In the genomic region with DNA sequence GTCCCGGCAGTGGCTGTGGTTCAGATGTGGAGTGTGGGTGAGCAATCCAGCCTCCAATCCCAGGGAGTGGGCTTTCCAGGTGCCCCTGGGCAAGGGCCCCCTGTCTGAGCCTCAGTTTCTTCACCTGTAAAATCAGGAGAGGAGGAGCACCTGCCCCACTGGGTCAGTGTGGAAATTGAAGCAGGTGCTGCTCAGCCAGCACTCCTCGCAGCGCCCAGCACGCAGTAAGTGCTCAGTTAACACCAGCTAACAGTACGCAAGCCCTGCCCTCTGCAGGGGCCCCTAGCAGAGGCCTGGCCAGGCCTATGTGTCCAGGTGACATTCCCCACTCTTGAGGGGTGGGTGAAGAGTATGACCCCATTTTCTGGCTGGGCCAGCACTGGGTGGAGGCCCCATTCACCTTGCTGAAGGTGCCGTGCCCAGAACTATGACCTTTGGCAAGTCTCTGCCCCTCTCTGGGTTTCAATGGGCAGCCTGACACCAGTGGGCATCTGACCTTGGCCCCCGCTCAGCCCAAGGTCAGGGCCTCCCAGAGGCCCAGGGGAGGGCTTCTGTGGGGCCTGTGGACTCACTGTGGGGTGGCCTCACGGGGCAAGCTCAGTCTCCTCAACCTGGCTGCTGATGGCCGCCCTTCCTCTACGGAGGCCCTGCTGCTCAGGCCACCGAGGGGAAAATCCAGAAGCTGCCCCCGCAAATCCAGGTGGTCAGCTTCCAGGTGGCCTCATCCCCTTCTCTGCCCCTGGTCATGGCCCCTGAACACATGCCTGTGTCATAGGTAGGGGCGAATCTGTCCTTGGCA, we compare ENCODE assay signal across 12 cellular contexts. TPM values are rescaled to one million over a fixed set of nuclear protein-coding genes. Genes with fewer than 3 reads are reported as not detected.
DNase-seq lines count a peak whose midpoint lies in the region; ATAC-seq and TF ChIP-seq lines count a peak whose summit lies in the region.
"Had no signal": no experiment of that assay in that cellular context is flagged by ENCODE, and none has a peak within 500 bp of the region (broad histone marks: within the 10 kb centered on the region; RNA-seq: fewer than 3 reads in every experiment).

No MANE protein-coding gene starts in this region.

- H3K4me1 ChIP-seq in NT2/D1 (ENCODE audit: insufficient read depth, insufficient read length) (peaks cover 53% of the 10 kb centered on the region), endocrine pancreas (ENCODE audit: control insufficient read depth, insufficient read depth, low read length) (no peaks in the 10 kb centered on the region), transverse colon (peaks cover 42 to 77% (median 63%) of the 10 kb centered on the region in 4 donors)

- H3K9ac ChIP-seq in NT2/D1 (ENCODE audit: insufficient read length, low read depth) (peak overlapping the region; percentile 33), endocrine pancreas (ENCODE audit: control insufficient read depth, insufficient read depth, low read length) (peak overlapping the region; percentile 84)

- no peak for TF ChIP-seq POLR2A in transverse colon (IDR thresholded peaks at IDR 0.05)

- no peak overlapping the region for H3K4me3 ChIP-seq in NT2/D1 (ENCODE audit: insufficient read length, low read depth)
- H3K4me3 ChIP-seq in endocrine pancreas (ENCODE audit: control insufficient read depth, insufficient read depth, low read length) = peak overlapping the region; percentile 3
- H3K4me3 ChIP-seq in transverse colon = peak overlapping the region in 3 of 4 donors; percentile 57 to 59 (median 58)

- H3K36me3 ChIP-seq in NT2/D1 (ENCODE audit: insufficient read depth, insufficient read length, low read length) (peaks cover 53% of the 10 kb centered on the region), endocrine pancreas (ENCODE audit: control insufficient read depth, insufficient read depth, low read length) (no peaks in the 10 kb centered on the region), transverse colon (no peaks in the 10 kb centered on the region)

- intact Hi-C loops in transverse colon (cut with DNase I; ENCODE audit: low total_unique reads) = loop anchor here (5.0 kb wide), 1 partner anchor 74 kb away; no protein-coding TSS in a partner anchor

- H3K9me3 Mint-ChIP-seq in nephron progenitor cell = no peaks in the 10 kb centered on the region
- H3K9me3 Mint-ChIP-seq: natural killer cell treated with Interleukin-12 subunit alpha and Interleukin-12 subunit beta and Interleukin-15 and Interleukin-18, amount 100 ng/mL, for 72 hours had no signal

- TF ChIP-seq EP300 in transverse colon (IDR thresholded peaks at IDR 0.05; ENCODE audit: low read depth) = no peak

- peaks cover 5% of the 10 kb centered on the region for H3K36me3 Mint-ChIP-seq in nephron progenitor cell (ENCODE audit: low read depth)
- H3K36me3 Mint-ChIP-seq: natural killer cell treated with Interleukin-12 subunit alpha and Interleukin-12 subunit beta and Interleukin-15 and Interleukin-18, amount 100 ng/mL, for 72 hours had no signal

- peak overlapping the region; percentile 80 to 91 (median 89) for H3K27ac ChIP-seq in transverse colon

- peaks cover 8% of the 10 kb centered on the region for H3K27me3 Mint-ChIP-seq in nephron progenitor cell (ENCODE audit: low read depth, poor library complexity)

- TF ChIP-seq CTCF in nephron progenitor cell (IDR thresholded peaks at IDR 0.05) = no peak
- no peak for TF ChIP-seq CTCF in transverse colon (IDR thresholded peaks at IDR 0.05)

- H3K4me1 Mint-ChIP-seq in nephron progenitor cell = peaks cover 37% of the 10 kb centered on the region

- no peak overlapping the region for H3K27ac Mint-ChIP-seq in nephron progenitor cell
- H3K27ac Mint-ChIP-seq: natural killer cell treated with Interleukin-12 subunit alpha and Interleukin-12 subunit beta and Interleukin-15 and Interleukin-18, amount 100 ng/mL, for 72 hours had no signal

- H3K27me3 ChIP-seq in NT2/D1 (ENCODE audit: insufficient read depth, insufficient read length) = no peaks in the 10 kb centered on the region
- no peaks in the 10 kb centered on the region for H3K27me3 ChIP-seq in endocrine pancreas (ENCODE audit: control insufficient read depth, insufficient read depth, low read length)
- peaks cover 6% of the 10 kb centered on the region for H3K27me3 ChIP-seq in transverse colon

- WGBS in transverse colon (ENCODE audit: low coverage in 1 of 2), 2 donors = 81% methylated on average over 13 of the region's 13 CpGs; no CpG with 5 or more reads in 1 of the 2 donors

- peak overlapping the region; percentile 48 for H3K4me3 Mint-ChIP-seq in nephron progenitor cell
- H3K4me3 Mint-ChIP-seq: natural killer cell treated with Interleukin-12 subunit alpha and Interleukin-12 subunit beta and Interleukin-15 and Interleukin-18, amount 100 ng/mL, for 72 hours had no signal

- ATAC-seq in GM18520 (IDR thresholded peaks at IDR 0.05; ENCODE audit: unreplicated experiment) (no peak), GM18868 (IDR thresholded peaks at IDR 0.05; ENCODE audit: unreplicated experiment) (no peak)
- ATAC-seq: natural killer cell treated with Interleukin-12 subunit alpha and Interleukin-12 subunit beta and Interleukin-15 and Interleukin-18, amount 100 ng/mL, for 72 hours had no signal

- H3K9me3 ChIP-seq in NT2/D1 (ENCODE audit: insufficient read depth, low read length) (no peaks in the 10 kb centered on the region), endocrine pancreas (ENCODE audit: control insufficient read depth, low read length) (no peaks in the 10 kb centered on the region), transverse colon (no peaks in the 10 kb centered on the region)

- in situ Hi-C loops in transverse colon (cut with MboI; ENCODE audit: low pct_ligation_motif_present in 1 of 4, low pct_unique_long_range_greater_than_20kb in 1 of 4, low sequenced_read_pairs in 3 of 4) = loop anchor here in 1 of 4 donors (10.0 kb wide), 1 partner anchor 81 kb away; no protein-coding TSS in a partner anchor

- no peak for DNase-seq in NT2/D1 (ENCODE audit: low read depth, low spot score)
- no peak for DNase-seq in nephron progenitor cell
- no peak for DNase-seq in transverse colon
- DNase-seq in hypothalamus (lab: John Stamatoyannopoulos, UW) = no peak
- no peak for DNase-seq in NCI-H128 (lab: John Stamatoyannopoulos, UW; ENCODE audit: unreplicated experiment)
- DNase-seq: activated CD4-positive, CD25-positive, alpha-beta regulatory T cell; activated effector memory CD4-positive, alpha-beta T cell treated with anti-CD3 and anti-CD28 coated beads, Interleukin-2, amount 50 U/mL, for 16 hours; NCI-H2081 treated with DMSO at 0.1 percent for 48 hours had no signal

RNA-seq across cellular contexts. Expression of a gene that starts 2.5 kb away (rescaled TPM):
- total RNA-seq in transverse colon = 100 to 1,000 TPM in 1 of 4 donors, 10 to 100 TPM in 3; 13.9 to 149 (median 33.8) TPM

RNA-seq across cellular contexts. Expression of a gene that starts 37.0 kb away (rescaled TPM):
- 1 to 10 TPM in 2 of 4 donors, not detected in 2; 1.1 to 1.4 TPM for total RNA-seq in transverse colon
